In genomic region chr15:34799149-34799824, GRCh38 we compare ENCODE assay signal across 10 cellular contexts. TPM values are rescaled to one million over a fixed set of nuclear protein-coding genes. Genes with fewer than 3 reads are reported as not detected.
DNase-seq lines count a peak whose midpoint lies in the region; ATAC-seq and TF ChIP-seq lines count a peak whose summit lies in the region.
"Had no signal": no experiment of that assay in that cellular context is flagged by ENCODE, and none has a peak within 500 bp of the region (broad histone marks: within the 10 kb centered on the region; RNA-seq: fewer than 3 reads in every experiment).

No MANE protein-coding gene starts in this region.

- H3K36me3 Mint-ChIP-seq in chondrocyte (ENCODE audit: low read depth), result no peaks in the 10 kb centered on the region
- H3K36me3 Mint-ChIP-seq in nephron progenitor cell (ENCODE audit: low read depth), result no peaks in the 10 kb centered on the region
- H3K36me3 Mint-ChIP-seq: T-cell had no signal

- peak overlapping the region; percentile 50 for H3K4me3 Mint-ChIP-seq in chondrocyte (ENCODE audit: unreplicated experiment)
- H3K4me3 Mint-ChIP-seq in nephron progenitor cell, result peak overlapping the region; percentile 10
- H3K4me3 Mint-ChIP-seq: T-cell had no signal

- no peak overlapping the region for H3K27ac ChIP-seq in suprapubic skin

- no peak for TF ChIP-seq POLR2A in suprapubic skin (IDR thresholded peaks at IDR 0.05)

- H3K27ac Mint-ChIP-seq in chondrocyte (ENCODE audit: unreplicated experiment) (peak overlapping the region; percentile 88), nephron progenitor cell (peak overlapping the region; percentile 68)
- H3K27ac Mint-ChIP-seq: T-cell had no signal

- DNase-seq in D341Med (ENCODE audit: low spot score), result peak; percentile 90
- peak; percentile 89 for DNase-seq in NCI-H2171 treated with DMSO at 0.1 percent for 48 hours (lab: John Stamatoyannopoulos, UW)
- DNase-seq in chondrocyte (ENCODE audit: low spot score), result peak; percentile 93
- DNase-seq in nephron progenitor cell, result peak; percentile 15
- no peak for DNase-seq in UCSD-AML1 (lab: John Stamatoyannopoulos, UW; ENCODE audit: unreplicated experiment)
- no peak for DNase-seq in suprapubic skin (ENCODE audit: low spot score in 2 of 2)

- TF ChIP-seq CTCF in chondrocyte (IDR thresholded peaks at IDR 0.05) (no peak), nephron progenitor cell (IDR thresholded peaks at IDR 0.05) (no peak), suprapubic skin (IDR thresholded peaks at IDR 0.05) (no peak)

- no peaks in the 10 kb centered on the region for H3K9me3 ChIP-seq in suprapubic skin

- peaks cover 2% of the 10 kb centered on the region for H3K27me3 Mint-ChIP-seq in chondrocyte (ENCODE audit: low read depth)
- peaks cover 17% of the 10 kb centered on the region for H3K27me3 Mint-ChIP-seq in nephron progenitor cell (ENCODE audit: low read depth, poor library complexity)

- H3K9me3 Mint-ChIP-seq in chondrocyte (ENCODE audit: low read depth), result no peaks in the 10 kb centered on the region
- H3K9me3 Mint-ChIP-seq in nephron progenitor cell, result no peaks in the 10 kb centered on the region
- H3K9me3 Mint-ChIP-seq: T-cell had no signal

- peaks cover 7% of the 10 kb centered on the region for H3K4me1 ChIP-seq in suprapubic skin

- H3K27me3 ChIP-seq in suprapubic skin, result peaks cover 47% of the 10 kb centered on the region

- ATAC-seq in HG03460 (IDR thresholded peaks at IDR 0.05; ENCODE audit: unreplicated experiment), result no peak
- ATAC-seq in HG03432 (IDR thresholded peaks at IDR 0.05; ENCODE audit: unreplicated experiment), result no peak
- ATAC-seq: T-cell had no signal

- TF ChIP-seq EP300 in suprapubic skin (IDR thresholded peaks at IDR 0.05), result no peak

- H3K4me3 ChIP-seq in suprapubic skin, result no peak overlapping the region

- WGBS in suprapubic skin, result 32% methylated on average over 11 of the region's 14 CpGs

- no peaks in the 10 kb centered on the region for H3K36me3 ChIP-seq in suprapubic skin

- peaks cover 40% of the 10 kb centered on the region for H3K4me1 Mint-ChIP-seq in chondrocyte (ENCODE audit: low read depth)
- H3K4me1 Mint-ChIP-seq in nephron progenitor cell, result peaks cover 36% of the 10 kb centered on the region

RNA-seq across cellular contexts. Expression of gene ACTC1, which starts 3.9 kb away (rescaled TPM):
- total RNA-seq in chondrocyte (6.2 to 19.5 TPM (median 7.1 TPM) in 3 replicates), suprapubic skin (1 to 10 TPM in 2 of 4 donors, under 1 TPM in 2; 0.51 to 1.4 (median 0.85) TPM)
- total RNA-seq: T-cell had no signal

RNA-seq across cellular contexts. Expression of gene GJD2, which starts 44.5 kb away (rescaled TPM):
- total RNA-seq in chondrocyte, result not detected in 3 replicates
- total RNA-seq in suprapubic skin, result under 1 TPM in 1 of 4 donors, not detected in 3; 0.24 TPM
- total RNA-seq: liver, T-cell had no signal

Comparison
In these comparisons a context has a peak if more than half of its experiments do, and no peak if none do; other contexts are left out.
1. DNase-seq: peak in D341Med (single experiment), NCI-H2171 treated with DMSO at 0.1 percent for 48 hours (single experiment), chondrocyte (single experiment) and nephron progenitor cell (single experiment); none in UCSD-AML1 (single experiment) and suprapubic skin (0 of 2).